In genomic region chr11:45318516-45318915, GRCh38 we compare ENCODE assay signal across 18 cellular contexts. TPM values are rescaled to one million over a fixed set of nuclear protein-coding genes. Genes with fewer than 3 reads are reported as not detected.
DNase-seq lines count a peak whose midpoint lies in the region; ATAC-seq and TF ChIP-seq lines count a peak whose summit lies in the region.
"Had no signal": no experiment of that assay in that cellular context is flagged by ENCODE, and none has a peak within 500 bp of the region (broad histone marks: within the 10 kb centered on the region; RNA-seq: fewer than 3 reads in every experiment).

No MANE protein-coding gene starts in this region.

- no peaks in the 10 kb centered on the region for H3K9me3 Mint-ChIP-seq in activated CD8-positive, alpha-beta T cell treated with anti-CD3 and anti-CD28 coated beads, Interleukin-2, amount 10 ng/mL, durations not matched to agents 7 days and 5 days (ENCODE audit: insufficient read depth)
- H3K9me3 Mint-ChIP-seq in activated CD8-positive, alpha-beta T cell treated with anti-CD3 and anti-CD28 coated beads for 36 hours = no peaks in the 10 kb centered on the region
- H3K9me3 Mint-ChIP-seq: CD8-positive, alpha-beta T cell had no signal

- POLR2A ChIA-PET in activated CD8-positive, alpha-beta T cell treated with anti-CD3 and anti-CD28 coated beads, Interleukin-2, amount 10 ng/mL, durations not matched to agents 7 days and 5 days (lab: Charles Lee) = no interaction called here
- POLR2A ChIA-PET in activated CD8-positive, alpha-beta T cell treated with anti-CD3 and anti-CD28 coated beads for 36 hours (lab: Charles Lee) = no interaction called here

- H3K36me3 ChIP-seq in right atrium auricular region = no peaks in the 10 kb centered on the region
- H3K36me3 ChIP-seq in vagina = no peaks in the 10 kb centered on the region
- H3K36me3 ChIP-seq: BLaER1 had no signal

- no peaks in the 10 kb centered on the region for H3K9me3 ChIP-seq in right atrium auricular region
- no peaks in the 10 kb centered on the region for H3K9me3 ChIP-seq in vagina
- H3K9me3 ChIP-seq: BLaER1, Caco-2 had no signal

- no peak overlapping the region for H3K27ac Mint-ChIP-seq in activated CD8-positive, alpha-beta T cell treated with anti-CD3 and anti-CD28 coated beads, Interleukin-2, amount 10 ng/mL, durations not matched to agents 7 days and 5 days
- H3K27ac Mint-ChIP-seq in activated CD8-positive, alpha-beta T cell treated with anti-CD3 and anti-CD28 coated beads for 36 hours = no peak overlapping the region
- H3K27ac Mint-ChIP-seq: B cell; CD4-positive, CD25-positive, alpha-beta regulatory T cell; CD8-positive, alpha-beta T cell had no signal

- intact Hi-C loops in activated CD8-positive, alpha-beta T cell treated with anti-CD3 and anti-CD28 coated beads for 36 hours (cut with micrococcal nuclease) = no loop called here
- intact Hi-C loops in left ventricle myocardium superior (cut with micrococcal nuclease) (no loop called here), vagina (cut with DNase I) (no loop called here)

- H3K27me3 ChIP-seq in right atrium auricular region = no peaks in the 10 kb centered on the region
- no peaks in the 10 kb centered on the region for H3K27me3 ChIP-seq in vagina
- H3K27me3 ChIP-seq: BLaER1 had no signal

- H3K27me3 Mint-ChIP-seq in activated CD8-positive, alpha-beta T cell treated with anti-CD3 and anti-CD28 coated beads, Interleukin-2, amount 10 ng/mL, durations not matched to agents 7 days and 5 days (ENCODE audit: low read depth) = peaks cover 10% of the 10 kb centered on the region
- peaks cover 10% of the 10 kb centered on the region for H3K27me3 Mint-ChIP-seq in activated CD8-positive, alpha-beta T cell treated with anti-CD3 and anti-CD28 coated beads for 36 hours

- CTCF ChIA-PET in activated CD8-positive, alpha-beta T cell treated with anti-CD3 and anti-CD28 coated beads, Interleukin-2, amount 10 ng/mL, durations not matched to agents 7 days and 5 days (lab: Charles Lee) = interaction anchor here (1.7 to 1.9 kb wide), 2 partner anchors 11 to 208 kb away, joined by 5 to 6 read pairs; no protein-coding TSS in a partner anchor
- CTCF ChIA-PET in activated CD8-positive, alpha-beta T cell treated with anti-CD3 and anti-CD28 coated beads for 36 hours (lab: Charles Lee) = no interaction called here

- H3K4me1 ChIP-seq in right atrium auricular region (peaks cover 0 to 2% of the 10 kb centered on the region in 2 donors), vagina (no peaks in the 10 kb centered on the region)
- H3K4me1 ChIP-seq: BLaER1, Caco-2 had no signal

- ATAC-seq in activated CD8-positive, alpha-beta T cell treated with anti-CD3 and anti-CD28 coated beads, Interleukin-2, amount 10 ng/mL, durations not matched to agents 7 days and 5 days = no peak
- no peak for ATAC-seq in activated CD8-positive, alpha-beta T cell treated with anti-CD3 and anti-CD28 coated beads for 36 hours
- ATAC-seq in left ventricle myocardium superior = no peak
- ATAC-seq: CD8-positive, alpha-beta T cell had no signal

- TF ChIP-seq POLR2A in vagina (IDR thresholded peaks at IDR 0.05) = no peak

- H3K4me1 Mint-ChIP-seq in activated CD8-positive, alpha-beta T cell treated with anti-CD3 and anti-CD28 coated beads, Interleukin-2, amount 10 ng/mL, durations not matched to agents 7 days and 5 days (ENCODE audit: low read depth) = no peaks in the 10 kb centered on the region
- H3K4me1 Mint-ChIP-seq in activated CD8-positive, alpha-beta T cell treated with anti-CD3 and anti-CD28 coated beads for 36 hours (ENCODE audit: low read depth) = no peaks in the 10 kb centered on the region
- H3K4me1 Mint-ChIP-seq: B cell; CD4-positive, CD25-positive, alpha-beta regulatory T cell had no signal

- peak; percentile 9 for DNase-seq in activated CD8-positive, alpha-beta T cell treated with anti-CD3 and anti-CD28 coated beads, Interleukin-2, amount 10 ng/mL, durations not matched to agents 7 days and 5 days
- no peak for DNase-seq in activated CD8-positive, alpha-beta T cell treated with anti-CD3 and anti-CD28 coated beads for 36 hours
- DNase-seq in right atrium auricular region (ENCODE audit: low spot score) = peak; percentile 34
- no peak for DNase-seq in left ventricle myocardium superior
- peak; percentile 22 to 49 for DNase-seq in vagina (ENCODE audit: extremely low spot score in 2 of 2)
- DNase-seq in kidney glomerular epithelial cell (lab: John Stamatoyannopoulos, UW) = no peak
- DNase-seq: Caco-2; CD4-positive, CD25-positive, alpha-beta regulatory T cell; CD8-positive, alpha-beta T cell; DMS153; DND-41; GM23248; H7; HCEC 1CT had no signal

- no peaks in the 10 kb centered on the region for H3K36me3 Mint-ChIP-seq in activated CD8-positive, alpha-beta T cell treated with anti-CD3 and anti-CD28 coated beads, Interleukin-2, amount 10 ng/mL, durations not matched to agents 7 days and 5 days (ENCODE audit: low read depth)
- no peaks in the 10 kb centered on the region for H3K36me3 Mint-ChIP-seq in activated CD8-positive, alpha-beta T cell treated with anti-CD3 and anti-CD28 coated beads for 36 hours (ENCODE audit: low read depth)
- H3K36me3 Mint-ChIP-seq: CD4-positive, CD25-positive, alpha-beta regulatory T cell; CD8-positive, alpha-beta T cell had no signal

- H3K27ac ChIP-seq in right atrium auricular region = no peak overlapping the region
- H3K27ac ChIP-seq in vagina = no peak overlapping the region
- H3K27ac ChIP-seq: 22Rv1, BLaER1, C4-2B, GM23248 had no signal

- H3K4me3 Mint-ChIP-seq in activated CD8-positive, alpha-beta T cell treated with anti-CD3 and anti-CD28 coated beads, Interleukin-2, amount 10 ng/mL, durations not matched to agents 7 days and 5 days = no peak overlapping the region
- no peak overlapping the region for H3K4me3 Mint-ChIP-seq in activated CD8-positive, alpha-beta T cell treated with anti-CD3 and anti-CD28 coated beads for 36 hours
- H3K4me3 Mint-ChIP-seq: B cell; CD4-positive, CD25-positive, alpha-beta regulatory T cell; CD8-positive, alpha-beta T cell had no signal

- no peak for TF ChIP-seq CTCF in activated CD8-positive, alpha-beta T cell treated with anti-CD3 and anti-CD28 coated beads for 36 hours (IDR thresholded peaks at IDR 0.05)
- TF ChIP-seq CTCF in right atrium auricular region (IDR thresholded peaks at IDR 0.05) (no peak), vagina (IDR thresholded peaks at IDR 0.05) (no peak)

- no peak overlapping the region for H3K4me3 ChIP-seq in right atrium auricular region
- no peak overlapping the region for H3K4me3 ChIP-seq in vagina
- H3K4me3 ChIP-seq: BLaER1, GM23248 had no signal

RNA-seq across cellular contexts. Expression of gene SYT13, which starts 32.4 kb away (rescaled TPM):
- total RNA-seq in activated CD8-positive, alpha-beta T cell treated with anti-CD3 and anti-CD28 coated beads, Interleukin-2, amount 10 ng/mL, durations not matched to agents 7 days and 5 days = not detected
- total RNA-seq in activated CD8-positive, alpha-beta T cell treated with anti-CD3 and anti-CD28 coated beads for 36 hours = not detected
- total RNA-seq in right atrium auricular region (10 to 100 TPM in 1 of 2 donors, 1 to 10 TPM in 1; 9.9 to 11.4 TPM), left ventricle myocardium superior (6.9 TPM), vagina (1.2 TPM)
- total RNA-seq: B cell; CD4-positive, CD25-positive, alpha-beta regulatory T cell; CD8-positive, alpha-beta T cell; GM23248 had no signal

Comparison
In these comparisons a context has a peak if more than half of its experiments do, and no peak if none do; other contexts are left out.
1. DNase-seq: peak in activated CD8-positive, alpha-beta T cell treated with anti-CD3 and anti-CD28 coated beads, Interleukin-2, amount 10 ng/mL, durations not matched to agents 7 days and 5 days (single experiment), right atrium auricular region (single experiment) and vagina (2 of 2); none in activated CD8-positive, alpha-beta T cell treated with anti-CD3 and anti-CD28 coated beads for 36 hours (single experiment), left ventricle myocardium superior (single experiment) and kidney glomerular epithelial cell (single experiment).